Comparison of ENCODE assay signal across 17 cellular contexts in genomic region chr18:36176739-36177138, GRCh38. TPM values are rescaled to one million over a fixed set of nuclear protein-coding genes. Genes with fewer than 3 reads are reported as not detected.
A peak's percentile ranks its signal among the peaks of the same experiment; 100 is the strongest.
DNase-seq lines count a peak whose midpoint lies in the region; ATAC-seq and TF ChIP-seq lines count a peak whose summit lies in the region.
"Had no signal": no experiment of that assay in that cellular context is flagged by ENCODE, and none has a peak within 500 bp of the region (broad histone marks: within the 10 kb centered on the region; RNA-seq: fewer than 3 reads in every experiment).

No MANE protein-coding gene starts in this region.

- no peak overlapping the region for H3K27ac ChIP-seq in MM.1S (ENCODE audit: low read length)
- H3K27ac ChIP-seq: neutrophil, WERI-Rb-1 had no signal

- no peaks in the 10 kb centered on the region for H3K9me2 ChIP-seq in MM.1S (replicated peaks; ENCODE audit: insufficient read depth, low read length)

- DNase-seq in ELR (ENCODE audit: low read depth) (peak; percentile 68), SK-MEL-5 (ENCODE audit: low read depth, low spot score) (peak; percentile 95), dermis blood vessel endothelial cell (peak; percentile 94), left lobe of liver (ENCODE audit: low spot score) (peak; percentile 27), MM.1S (no peak), DMS153 (lab: John Stamatoyannopoulos, UW) (no peak)
- DNase-seq: activated CD4-positive, alpha-beta T cell treated with anti-CD3 and anti-CD28 coated beads, Interleukin-2, amount 50 U/mL, for 48 hours; activated naive CD4-positive, alpha-beta T cell treated with anti-CD3 and anti-CD28 coated beads for 36 hours; anterior cingulate cortex; NCI-H1417 treated with DMSO at 0.1 percent for 48 hours; NCI-H2171 treated with DMSO at 0.1 percent for 48 hours; retina; stimulated activated CD8-positive, alpha-beta memory T cell treated with anti-CD3 and anti-CD28 coated beads, Interleukin-4, amount 100 ng/mL, for 48 hours; WERI-Rb-1 had no signal

- no peaks in the 10 kb centered on the region for H4K20me1 ChIP-seq in MM.1S (ENCODE audit: insufficient read depth, low read length)

- H3K9ac ChIP-seq in MM.1S (ENCODE audit: low read length) = no peak overlapping the region

- no peak overlapping the region for H2AFZ ChIP-seq in MM.1S (ENCODE audit: low read length)

- no peaks in the 10 kb centered on the region for H3K79me2 ChIP-seq in MM.1S (ENCODE audit: low read length)

- TF ChIP-seq CTCF in MM.1S (IDR thresholded peaks at IDR 0.05; ENCODE audit: low read length) = no peak

- H3K4me1 ChIP-seq in MM.1S (ENCODE audit: low read length) = no peaks in the 10 kb centered on the region

- no peak overlapping the region for H3K4me3 ChIP-seq in MM.1S (ENCODE audit: low read length)

- H3F3A ChIP-seq in MM.1S (ENCODE audit: insufficient read depth, low read length) = no peaks in the 10 kb centered on the region

- in situ Hi-C loops in SK-MEL-5 (cut with HindIII; ENCODE audit: low pct_unique_long_range_greater_than_20kb, low sequenced_read_pairs) = no loop called here

- no peaks in the 10 kb centered on the region for H3K27me3 ChIP-seq in MM.1S (replicated peaks; ENCODE audit: insufficient read depth, low read length)
- H3K27me3 ChIP-seq: neutrophil had no signal

- no peak for ATAC-seq in left lobe of liver
- no peak for ATAC-seq in GM18520 (IDR thresholded peaks at IDR 0.05; ENCODE audit: unreplicated experiment)
- no peak for ATAC-seq in GM21515 (IDR thresholded peaks at IDR 0.05; ENCODE audit: unreplicated experiment)

- no peaks in the 10 kb centered on the region for H3K9me3 ChIP-seq in MM.1S (replicated peaks; ENCODE audit: insufficient read depth, low read length)
- H3K9me3 ChIP-seq: neutrophil had no signal

- no peak overlapping the region for H3K4me2 ChIP-seq in MM.1S (ENCODE audit: low read depth, low read length)

- H3K36me3 ChIP-seq in MM.1S (replicated peaks; ENCODE audit: insufficient read depth, low read length) = no peaks in the 10 kb centered on the region

RNA-seq across cellular contexts. Expression of gene MOCOS, which starts 10.6 kb away (rescaled TPM):
- 30.0 and 50.8 TPM in 2 replicates for total RNA-seq in SK-MEL-5 (2014; rRNA removed; shearing (Covaris generic))
- 27.3 and 29.8 TPM in 2 replicates for polyA plus RNA-seq in SK-MEL-5 (2015; cell fraction: cytosol; rRNA removed)
- 47.4 and 97.2 TPM in 2 replicates for polyA plus RNA-seq in SK-MEL-5 (2015; cell fraction: nucleus; rRNA removed)
- 0.34 and 0.79 TPM in 2 replicates for total RNA-seq in dermis blood vessel endothelial cell
- 27.4 TPM for total RNA-seq in left lobe of liver
- total RNA-seq: activated naive CD4-positive, alpha-beta T cell treated with anti-CD3 and anti-CD28 coated beads for 36 hours had no signal

RNA-seq across cellular contexts. Expression of gene ELP2, which starts 47.0 kb away (rescaled TPM):
- 174 and 208 TPM in 2 replicates for total RNA-seq in SK-MEL-5 (2014; rRNA removed; shearing (Covaris generic))
- polyA plus RNA-seq in SK-MEL-5 (2015; cell fraction: cytosol; rRNA removed) = 56.7 and 81.1 TPM in 2 replicates
- polyA plus RNA-seq in SK-MEL-5 (2015; cell fraction: nucleus; rRNA removed) = 199 and 200 TPM in 2 replicates
- 51.5 and 69.6 TPM in 2 replicates for total RNA-seq in dermis blood vessel endothelial cell
- total RNA-seq in left lobe of liver = 52.1 TPM

RNA-seq across cellular contexts. Expression of gene SLC39A6, which starts 47.6 kb away (rescaled TPM):
- 643 and 687 TPM in 2 replicates for total RNA-seq in SK-MEL-5 (2014; rRNA removed; shearing (Covaris generic))
- 311 and 384 TPM in 2 replicates for polyA plus RNA-seq in SK-MEL-5 (2015; cell fraction: cytosol; rRNA removed)
- 96.7 and 97.7 TPM in 2 replicates for polyA plus RNA-seq in SK-MEL-5 (2015; cell fraction: nucleus; rRNA removed)
- total RNA-seq in dermis blood vessel endothelial cell (18.2 and 18.5 TPM in 2 replicates), left lobe of liver (6.6 TPM)

Comparison
In these comparisons a context has a peak if more than half of its experiments do, and no peak if none do; other contexts are left out.
1. DNase-seq: peak in ELR (single experiment), SK-MEL-5 (single experiment), dermis blood vessel endothelial cell (single experiment) and left lobe of liver (single experiment); none in MM.1S (single experiment) and DMS153 (single experiment).
2. RNA of gene MOCOS, which starts 10.6 kb away (total RNA-seq): 30.0 to 50.8 TPM in SK-MEL-5 and 27.4 TPM in left lobe of liver (single experiment); 0.34 to 0.79 TPM in dermis blood vessel endothelial cell; every median in the first group is over 10 times any median in the second.
3. RNA of gene SLC39A6, which starts 47.6 kb away (total RNA-seq): 643 to 687 TPM in SK-MEL-5; 18.2 to 18.5 TPM in dermis blood vessel endothelial cell and 6.6 TPM in left lobe of liver (single experiment); every median in the first group is over 10 times any median in the second.